ENCODE assay signal across 1 cellular context in the genomic region with DNA sequence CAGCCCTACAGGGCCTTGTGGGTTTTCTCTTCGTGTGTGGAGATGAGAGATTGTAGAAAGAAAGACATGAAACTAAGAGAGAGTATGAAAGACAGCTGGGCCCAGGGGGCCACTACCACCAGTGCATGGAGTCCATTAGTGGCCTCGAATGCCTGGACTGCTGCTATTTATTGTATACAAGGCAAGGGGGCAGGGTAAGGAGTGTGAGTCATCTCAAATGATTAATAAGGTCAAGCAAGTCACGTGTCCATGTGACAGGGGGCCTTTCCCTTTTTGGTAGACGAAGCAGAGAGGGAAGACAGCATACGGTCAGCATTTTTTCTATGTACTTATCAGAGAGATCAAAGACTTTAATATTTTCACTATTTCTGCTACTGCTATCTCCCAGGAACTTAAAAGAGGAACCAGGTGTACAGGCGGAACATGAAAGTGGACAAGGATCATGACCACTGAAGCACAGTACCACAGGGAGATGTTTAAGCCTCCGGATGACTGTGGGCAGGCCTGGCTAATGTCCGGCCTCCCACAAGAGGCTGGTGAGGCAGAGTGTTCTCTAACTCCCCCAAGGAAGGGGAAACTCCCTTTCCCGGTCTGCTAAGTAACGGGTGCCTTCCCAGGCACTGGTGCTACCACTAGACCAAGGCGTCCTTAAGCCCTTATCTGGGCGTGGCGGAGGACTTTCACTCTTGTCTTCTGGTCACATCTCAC.
TF ChIP-seq lines count a peak whose summit lies in the region.

No MANE protein-coding gene starts in this region.

TF ChIP-seq in K562, 482 proteins besides CTCF, POLR2A, EP300 and RAD21 (continued from another document and continues in another):
- TF ChIP-seq, protein P1, sequence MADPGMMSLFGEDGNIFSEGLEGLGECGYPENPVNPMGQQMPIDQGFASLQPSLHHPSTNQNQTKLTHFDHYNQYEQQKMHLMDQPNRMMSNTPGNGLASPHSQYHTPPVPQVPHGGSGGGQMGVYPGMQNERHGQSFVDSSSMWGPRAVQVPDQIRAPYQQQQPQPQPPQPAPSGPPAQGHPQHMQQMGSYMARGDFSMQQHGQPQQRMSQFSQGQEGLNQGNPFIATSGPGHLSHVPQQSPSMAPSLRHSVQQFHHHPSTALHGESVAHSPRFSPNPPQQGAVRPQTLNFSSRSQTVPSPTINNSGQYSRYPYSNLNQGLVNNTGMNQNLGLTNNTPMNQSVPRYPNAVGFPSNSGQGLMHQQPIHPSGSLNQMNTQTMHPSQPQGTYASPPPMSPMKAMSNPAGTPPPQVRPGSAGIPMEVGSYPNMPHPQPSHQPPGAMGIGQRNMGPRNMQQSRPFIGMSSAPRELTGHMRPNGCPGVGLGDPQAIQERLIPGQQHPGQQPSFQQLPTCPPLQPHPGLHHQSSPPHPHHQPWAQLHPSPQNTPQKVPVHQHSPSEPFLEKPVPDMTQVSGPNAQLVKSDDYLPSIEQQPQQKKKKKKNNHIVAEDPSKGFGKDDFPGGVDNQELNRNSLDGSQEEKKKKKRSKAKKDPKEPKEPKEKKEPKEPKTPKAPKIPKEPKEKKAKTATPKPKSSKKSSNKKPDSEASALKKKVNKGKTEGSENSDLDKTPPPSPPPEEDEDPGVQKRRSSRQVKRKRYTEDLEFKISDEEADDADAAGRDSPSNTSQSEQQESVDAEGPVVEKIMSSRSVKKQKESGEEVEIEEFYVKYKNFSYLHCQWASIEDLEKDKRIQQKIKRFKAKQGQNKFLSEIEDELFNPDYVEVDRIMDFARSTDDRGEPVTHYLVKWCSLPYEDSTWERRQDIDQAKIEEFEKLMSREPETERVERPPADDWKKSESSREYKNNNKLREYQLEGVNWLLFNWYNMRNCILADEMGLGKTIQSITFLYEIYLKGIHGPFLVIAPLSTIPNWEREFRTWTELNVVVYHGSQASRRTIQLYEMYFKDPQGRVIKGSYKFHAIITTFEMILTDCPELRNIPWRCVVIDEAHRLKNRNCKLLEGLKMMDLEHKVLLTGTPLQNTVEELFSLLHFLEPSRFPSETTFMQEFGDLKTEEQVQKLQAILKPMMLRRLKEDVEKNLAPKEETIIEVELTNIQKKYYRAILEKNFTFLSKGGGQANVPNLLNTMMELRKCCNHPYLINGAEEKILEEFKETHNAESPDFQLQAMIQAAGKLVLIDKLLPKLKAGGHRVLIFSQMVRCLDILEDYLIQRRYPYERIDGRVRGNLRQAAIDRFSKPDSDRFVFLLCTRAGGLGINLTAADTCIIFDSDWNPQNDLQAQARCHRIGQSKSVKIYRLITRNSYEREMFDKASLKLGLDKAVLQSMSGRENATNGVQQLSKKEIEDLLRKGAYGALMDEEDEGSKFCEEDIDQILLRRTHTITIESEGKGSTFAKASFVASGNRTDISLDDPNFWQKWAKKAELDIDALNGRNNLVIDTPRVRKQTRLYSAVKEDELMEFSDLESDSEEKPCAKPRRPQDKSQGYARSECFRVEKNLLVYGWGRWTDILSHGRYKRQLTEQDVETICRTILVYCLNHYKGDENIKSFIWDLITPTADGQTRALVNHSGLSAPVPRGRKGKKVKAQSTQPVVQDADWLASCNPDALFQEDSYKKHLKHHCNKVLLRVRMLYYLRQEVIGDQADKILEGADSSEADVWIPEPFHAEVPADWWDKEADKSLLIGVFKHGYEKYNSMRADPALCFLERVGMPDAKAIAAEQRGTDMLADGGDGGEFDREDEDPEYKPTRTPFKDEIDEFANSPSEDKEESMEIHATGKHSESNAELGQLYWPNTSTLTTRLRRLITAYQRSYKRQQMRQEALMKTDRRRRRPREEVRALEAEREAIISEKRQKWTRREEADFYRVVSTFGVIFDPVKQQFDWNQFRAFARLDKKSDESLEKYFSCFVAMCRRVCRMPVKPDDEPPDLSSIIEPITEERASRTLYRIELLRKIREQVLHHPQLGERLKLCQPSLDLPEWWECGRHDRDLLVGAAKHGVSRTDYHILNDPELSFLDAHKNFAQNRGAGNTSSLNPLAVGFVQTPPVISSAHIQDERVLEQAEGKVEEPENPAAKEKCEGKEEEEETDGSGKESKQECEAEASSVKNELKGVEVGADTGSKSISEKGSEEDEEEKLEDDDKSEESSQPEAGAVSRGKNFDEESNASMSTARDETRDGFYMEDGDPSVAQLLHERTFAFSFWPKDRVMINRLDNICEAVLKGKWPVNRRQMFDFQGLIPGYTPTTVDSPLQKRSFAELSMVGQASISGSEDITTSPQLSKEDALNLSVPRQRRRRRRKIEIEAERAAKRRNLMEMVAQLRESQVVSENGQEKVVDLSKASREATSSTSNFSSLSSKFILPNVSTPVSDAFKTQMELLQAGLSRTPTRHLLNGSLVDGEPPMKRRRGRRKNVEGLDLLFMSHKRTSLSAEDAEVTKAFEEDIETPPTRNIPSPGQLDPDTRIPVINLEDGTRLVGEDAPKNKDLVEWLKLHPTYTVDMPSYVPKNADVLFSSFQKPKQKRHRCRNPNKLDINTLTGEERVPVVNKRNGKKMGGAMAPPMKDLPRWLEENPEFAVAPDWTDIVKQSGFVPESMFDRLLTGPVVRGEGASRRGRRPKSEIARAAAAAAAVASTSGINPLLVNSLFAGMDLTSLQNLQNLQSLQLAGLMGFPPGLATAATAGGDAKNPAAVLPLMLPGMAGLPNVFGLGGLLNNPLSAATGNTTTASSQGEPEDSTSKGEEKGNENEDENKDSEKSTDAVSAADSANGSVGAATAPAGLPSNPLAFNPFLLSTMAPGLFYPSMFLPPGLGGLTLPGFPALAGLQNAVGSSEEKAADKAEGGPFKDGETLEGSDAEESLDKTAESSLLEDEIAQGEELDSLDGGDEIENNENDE (IDR thresholded peaks at IDR 0.05; ENCODE audit: low read depth, low read length) = no peak
- TF ChIP-seq FOXK2 (conservative IDR thresholded peaks at IDR 0.05 in 1 of 2, IDR thresholded peaks at IDR 0.05 in 1 of 2; ENCODE audit: low read depth in 2 of 2) = peak; percentile 91 to 94
- TF ChIP-seq, protein P2, sequence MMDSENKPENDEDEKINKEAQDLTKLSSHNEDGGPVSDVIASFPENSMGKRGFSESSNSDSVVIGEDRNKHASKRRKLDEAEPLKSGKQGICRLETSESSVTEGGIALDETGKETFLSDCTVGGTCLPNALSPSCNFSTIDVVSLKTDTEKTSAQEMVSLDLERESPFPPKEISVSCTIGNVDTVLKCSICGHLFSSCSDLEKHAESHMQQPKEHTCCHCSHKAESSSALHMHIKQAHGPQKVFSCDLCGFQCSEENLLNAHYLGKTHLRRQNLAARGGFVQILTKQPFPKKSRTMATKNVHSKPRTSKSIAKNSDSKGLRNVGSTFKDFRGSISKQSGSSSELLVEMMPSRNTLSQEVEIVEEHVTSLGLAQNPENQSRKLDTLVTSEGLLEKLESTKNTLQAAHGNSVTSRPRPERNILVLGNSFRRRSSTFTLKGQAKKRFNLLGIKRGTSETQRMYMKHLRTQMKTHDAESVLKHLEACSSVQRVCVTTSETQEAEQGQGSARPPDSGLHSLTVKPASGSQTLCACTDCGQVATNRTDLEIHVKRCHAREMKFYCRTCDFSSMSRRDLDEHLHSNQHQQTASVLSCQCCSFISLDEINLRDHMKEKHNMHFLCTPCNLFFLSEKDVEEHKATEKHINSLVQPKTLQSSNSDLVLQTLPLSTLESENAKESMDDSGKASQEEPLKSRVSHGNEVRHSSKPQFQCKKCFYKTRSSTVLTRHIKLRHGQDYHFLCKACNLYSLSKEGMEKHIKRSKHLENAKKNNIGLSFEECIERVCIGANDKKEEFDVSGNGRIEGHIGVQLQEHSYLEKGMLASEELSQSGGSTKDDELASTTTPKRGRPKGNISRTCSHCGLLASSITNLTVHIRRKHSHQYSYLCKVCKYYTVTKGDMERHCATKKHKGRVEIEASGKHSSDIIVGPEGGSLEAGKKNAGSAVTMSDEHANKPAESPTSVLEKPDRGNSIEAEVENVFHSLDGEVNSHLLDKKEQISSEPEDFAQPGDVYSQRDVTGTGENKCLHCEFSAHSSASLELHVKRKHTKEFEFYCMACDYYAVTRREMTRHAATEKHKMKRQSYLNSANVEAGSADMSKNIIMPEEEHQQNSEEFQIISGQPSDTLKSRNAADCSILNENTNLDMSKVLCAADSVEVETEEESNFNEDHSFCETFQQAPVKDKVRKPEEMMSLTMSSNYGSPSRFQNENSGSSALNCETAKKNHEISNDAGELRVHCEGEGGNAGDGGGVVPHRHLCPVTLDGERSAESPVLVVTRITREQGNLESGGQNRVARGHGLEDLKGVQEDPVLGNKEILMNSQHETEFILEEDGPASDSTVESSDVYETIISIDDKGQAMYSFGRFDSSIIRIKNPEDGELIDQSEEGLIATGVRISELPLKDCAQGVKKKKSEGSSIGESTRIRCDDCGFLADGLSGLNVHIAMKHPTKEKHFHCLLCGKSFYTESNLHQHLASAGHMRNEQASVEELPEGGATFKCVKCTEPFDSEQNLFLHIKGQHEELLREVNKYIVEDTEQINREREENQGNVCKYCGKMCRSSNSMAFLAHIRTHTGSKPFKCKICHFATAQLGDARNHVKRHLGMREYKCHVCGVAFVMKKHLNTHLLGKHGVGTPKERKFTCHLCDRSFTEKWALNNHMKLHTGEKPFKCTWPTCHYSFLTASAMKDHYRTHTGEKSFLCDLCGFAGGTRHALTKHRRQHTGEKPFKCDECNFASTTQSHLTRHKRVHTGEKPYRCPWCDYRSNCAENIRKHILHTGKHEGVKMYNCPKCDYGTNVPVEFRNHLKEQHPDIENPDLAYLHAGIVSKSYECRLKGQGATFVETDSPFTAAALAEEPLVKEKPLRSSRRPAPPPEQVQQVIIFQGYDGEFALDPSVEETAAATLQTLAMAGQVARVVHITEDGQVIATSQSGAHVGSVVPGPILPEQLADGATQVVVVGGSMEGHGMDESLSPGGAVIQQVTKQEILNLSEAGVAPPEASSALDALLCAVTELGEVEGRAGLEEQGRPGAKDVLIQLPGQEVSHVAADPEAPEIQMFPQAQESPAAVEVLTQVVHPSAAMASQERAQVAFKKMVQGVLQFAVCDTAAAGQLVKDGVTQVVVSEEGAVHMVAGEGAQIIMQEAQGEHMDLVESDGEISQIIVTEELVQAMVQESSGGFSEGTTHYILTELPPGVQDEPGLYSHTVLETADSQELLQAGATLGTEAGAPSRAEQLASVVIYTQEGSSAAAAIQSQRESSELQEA (IDR thresholded peaks at IDR 0.05; ENCODE audit: low read depth) = no peak
- 0 out of 2 replicates have a peak, but pooled peaks have one; percentile 35 for TF ChIP-seq NFATC3 (IDR thresholded peaks at IDR 0.05)
- TF ChIP-seq FOXJ2 (tag; IDR thresholded peaks at IDR 0.05) = no peak; the same call in 1 of the 2 replicates
- TF ChIP-seq PRPF4 (IDR thresholded peaks at IDR 0.05; ENCODE audit: insufficient read depth, low read depth, low read length, poor library complexity, severe bottlenecking) = no peak
- TF ChIP-seq ZNF146 (CRISPR knock-in tag; IDR thresholded peaks at IDR 0.05; ENCODE audit: unreplicated experiment) = no peak
- TF ChIP-seq CEBPG (CRISPR knock-in tag; IDR thresholded peaks at IDR 0.05) = no peak
- TF ChIP-seq CEBPG (tag; conservative IDR thresholded peaks at IDR 0.05 in 1 of 2, IDR thresholded peaks at IDR 0.05 in 1 of 2) = no peak
- TF ChIP-seq, protein P3, sequence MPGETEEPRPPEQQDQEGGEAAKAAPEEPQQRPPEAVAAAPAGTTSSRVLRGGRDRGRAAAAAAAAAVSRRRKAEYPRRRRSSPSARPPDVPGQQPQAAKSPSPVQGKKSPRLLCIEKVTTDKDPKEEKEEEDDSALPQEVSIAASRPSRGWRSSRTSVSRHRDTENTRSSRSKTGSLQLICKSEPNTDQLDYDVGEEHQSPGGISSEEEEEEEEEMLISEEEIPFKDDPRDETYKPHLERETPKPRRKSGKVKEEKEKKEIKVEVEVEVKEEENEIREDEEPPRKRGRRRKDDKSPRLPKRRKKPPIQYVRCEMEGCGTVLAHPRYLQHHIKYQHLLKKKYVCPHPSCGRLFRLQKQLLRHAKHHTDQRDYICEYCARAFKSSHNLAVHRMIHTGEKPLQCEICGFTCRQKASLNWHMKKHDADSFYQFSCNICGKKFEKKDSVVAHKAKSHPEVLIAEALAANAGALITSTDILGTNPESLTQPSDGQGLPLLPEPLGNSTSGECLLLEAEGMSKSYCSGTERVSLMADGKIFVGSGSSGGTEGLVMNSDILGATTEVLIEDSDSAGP (CRISPR knock-in tag; IDR thresholded peaks at IDR 0.05) = no peak
- TF ChIP-seq CHD4 (IDR thresholded peaks at IDR 0.05; ENCODE audit: insufficient read depth, insufficient replicate concordance, low read depth, low read length, poor library complexity, severe bottlenecking) = no peak
- TF ChIP-seq ZNF644 (tag; IDR thresholded peaks at IDR 0.05; ENCODE audit: low read depth) = peak; percentile 63; the same call in 1 of the 2 replicates
- TF ChIP-seq ZEB2 (IDR thresholded peaks at IDR 0.05) = peak; percentile 93
- no peak for TF ChIP-seq E2F3 (CRISPR knock-in tag; IDR thresholded peaks at IDR 0.05)
- TF ChIP-seq, protein P4, sequence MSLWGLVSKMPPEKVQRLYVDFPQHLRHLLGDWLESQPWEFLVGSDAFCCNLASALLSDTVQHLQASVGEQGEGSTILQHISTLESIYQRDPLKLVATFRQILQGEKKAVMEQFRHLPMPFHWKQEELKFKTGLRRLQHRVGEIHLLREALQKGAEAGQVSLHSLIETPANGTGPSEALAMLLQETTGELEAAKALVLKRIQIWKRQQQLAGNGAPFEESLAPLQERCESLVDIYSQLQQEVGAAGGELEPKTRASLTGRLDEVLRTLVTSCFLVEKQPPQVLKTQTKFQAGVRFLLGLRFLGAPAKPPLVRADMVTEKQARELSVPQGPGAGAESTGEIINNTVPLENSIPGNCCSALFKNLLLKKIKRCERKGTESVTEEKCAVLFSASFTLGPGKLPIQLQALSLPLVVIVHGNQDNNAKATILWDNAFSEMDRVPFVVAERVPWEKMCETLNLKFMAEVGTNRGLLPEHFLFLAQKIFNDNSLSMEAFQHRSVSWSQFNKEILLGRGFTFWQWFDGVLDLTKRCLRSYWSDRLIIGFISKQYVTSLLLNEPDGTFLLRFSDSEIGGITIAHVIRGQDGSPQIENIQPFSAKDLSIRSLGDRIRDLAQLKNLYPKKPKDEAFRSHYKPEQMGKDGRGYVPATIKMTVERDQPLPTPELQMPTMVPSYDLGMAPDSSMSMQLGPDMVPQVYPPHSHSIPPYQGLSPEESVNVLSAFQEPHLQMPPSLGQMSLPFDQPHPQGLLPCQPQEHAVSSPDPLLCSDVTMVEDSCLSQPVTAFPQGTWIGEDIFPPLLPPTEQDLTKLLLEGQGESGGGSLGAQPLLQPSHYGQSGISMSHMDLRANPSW (CRISPR knock-in tag; IDR thresholded peaks at IDR 0.05) = no peak
- TF ChIP-seq, protein P5, sequence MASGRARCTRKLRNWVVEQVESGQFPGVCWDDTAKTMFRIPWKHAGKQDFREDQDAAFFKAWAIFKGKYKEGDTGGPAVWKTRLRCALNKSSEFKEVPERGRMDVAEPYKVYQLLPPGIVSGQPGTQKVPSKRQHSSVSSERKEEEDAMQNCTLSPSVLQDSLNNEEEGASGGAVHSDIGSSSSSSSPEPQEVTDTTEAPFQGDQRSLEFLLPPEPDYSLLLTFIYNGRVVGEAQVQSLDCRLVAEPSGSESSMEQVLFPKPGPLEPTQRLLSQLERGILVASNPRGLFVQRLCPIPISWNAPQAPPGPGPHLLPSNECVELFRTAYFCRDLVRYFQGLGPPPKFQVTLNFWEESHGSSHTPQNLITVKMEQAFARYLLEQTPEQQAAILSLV (tag; IDR thresholded peaks at IDR 0.05) = no peak
- TF ChIP-seq RCOR1 (IDR thresholded peaks at IDR 0.05; ENCODE audit: borderline replicate concordance in 1 of 2, low read depth in 2 of 2, low read length in 2 of 2) = no peak; a peak in 1 of 4 replicates
- no peak for TF ChIP-seq NR4A1 (CRISPR knock-in tag; IDR thresholded peaks at IDR 0.05)
- no peak for TF ChIP-seq NR4A1 (tag; IDR thresholded peaks at IDR 0.05)
- no peak for TF ChIP-seq ZNF212 (CRISPR knock-in tag; IDR thresholded peaks at IDR 0.05)
